ENCODE assay signal across 12 cellular contexts in the genomic region with DNA sequence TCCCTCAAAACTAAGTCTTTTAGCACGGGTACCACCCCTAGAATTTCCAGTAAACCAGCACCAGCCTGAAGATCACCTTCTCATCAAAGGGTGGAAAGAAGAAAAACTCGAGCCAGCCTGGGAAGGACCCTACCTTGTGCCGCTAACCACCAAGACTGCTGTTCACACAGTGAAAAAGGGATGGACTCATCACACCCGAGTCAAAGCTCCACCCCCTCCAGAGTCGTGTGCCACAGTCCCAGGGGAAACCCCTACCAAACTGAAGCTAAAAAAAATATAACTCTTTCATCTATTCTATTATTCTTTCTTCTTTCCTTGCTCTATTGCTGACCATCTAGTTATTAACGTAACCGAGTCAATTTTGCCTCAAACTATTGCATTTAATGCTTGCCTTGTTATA. TPM values are rescaled to one million over a fixed set of nuclear protein-coding genes. Genes with fewer than 3 reads are reported as not detected.
DNase-seq lines count a peak whose midpoint lies in the region; ATAC-seq and TF ChIP-seq lines count a peak whose summit lies in the region.
"Not testable (repeated sequence)": the region's sequence is repeated elsewhere in the genome, so short reads cannot be mapped to it uniquely, and the experiment has no call there.
"Had no signal": no experiment of that assay in that cellular context is flagged by ENCODE, and none has a peak within 500 bp of the region (broad histone marks: within the 10 kb centered on the region; RNA-seq: fewer than 3 reads in every experiment).

No MANE protein-coding gene starts in this region.

- 0 out of 2 replicates have a peak overlapping the region, but pooled peaks have one; percentile 12 for H3K4me2 ChIP-seq in DND-41 (ENCODE audit: insufficient read depth, low read length)

- ATAC-seq in DND-41 (ENCODE audit: insufficient read depth, low read depth): peak; percentile 64
- ATAC-seq in activated CD8-positive, alpha-beta T cell treated with anti-CD3 and anti-CD28 coated beads for 36 hours: not testable (repeated sequence)

- not testable (repeated sequence) for H3K4me3 ChIP-seq in DND-41 (ENCODE audit: low read depth in 1 of 2, low read length in 2 of 2)
- 0 out of 2 replicates have a peak overlapping the region, but pooled peaks have one; percentile 7 for H3K4me3 ChIP-seq in Jurkat, Clone E6-1 (ENCODE audit: low read length)

- H3K4me1 Mint-ChIP-seq in activated CD8-positive, alpha-beta T cell treated with anti-CD3 and anti-CD28 coated beads for 36 hours (ENCODE audit: low read depth): not testable (repeated sequence)

- POLR2A ChIA-PET in activated CD8-positive, alpha-beta T cell treated with anti-CD3 and anti-CD28 coated beads for 36 hours (lab: Charles Lee): not testable (repeated sequence)

- H3K9ac ChIP-seq in DND-41 (ENCODE audit: low read depth, low read length): not testable (repeated sequence)

- H3K9me3 Mint-ChIP-seq in activated CD8-positive, alpha-beta T cell treated with anti-CD3 and anti-CD28 coated beads for 36 hours: not testable (repeated sequence)

- not testable (repeated sequence) for H3K27ac ChIP-seq in DND-41 (ENCODE audit: low read length)

- not testable (repeated sequence) for H3K36me3 Mint-ChIP-seq in activated CD8-positive, alpha-beta T cell treated with anti-CD3 and anti-CD28 coated beads for 36 hours (ENCODE audit: low read depth)

- not testable (repeated sequence) for H3K79me2 ChIP-seq in DND-41 (ENCODE audit: insufficient read depth, low read length)

- peak; percentile 55 for DNase-seq in DND-41
- DNase-seq in Jurkat, Clone E6-1 (ENCODE audit: low read depth, low spot score): peak; percentile 11
- peak; percentile 27 for DNase-seq in NAMALWA (ENCODE audit: low spot score)
- DNase-seq in UCSD-AML1 (lab: John Stamatoyannopoulos, UW; ENCODE audit: unreplicated experiment): peak; percentile 49
- peak; percentile 18 for DNase-seq in activated CD8-positive, alpha-beta T cell treated with anti-CD3 and anti-CD28 coated beads for 36 hours
- DNase-seq in islet precursor cell: peak; percentile 50

- CTCF ChIA-PET in activated CD8-positive, alpha-beta T cell treated with anti-CD3 and anti-CD28 coated beads for 36 hours (lab: Charles Lee): interaction anchor here (1.7 kb wide), 1 partner anchor 65 kb away, joined by 4 read pairs; no protein-coding TSS in a partner anchor

- H3K27ac Mint-ChIP-seq in activated CD8-positive, alpha-beta T cell treated with anti-CD3 and anti-CD28 coated beads for 36 hours: not testable (repeated sequence)

- H4K20me1 ChIP-seq in DND-41 (ENCODE audit: insufficient read depth, low read length): not testable (repeated sequence)

- H3K36me3 ChIP-seq in DND-41 (ENCODE audit: insufficient read depth, low read length): not testable (repeated sequence)

- not testable (repeated sequence) for H3K9me3 ChIP-seq in DND-41 (ENCODE audit: insufficient read depth, low read length, severe bottlenecking)

- H3K27me3 ChIP-seq in DND-41 (ENCODE audit: insufficient read depth, low read length, poor library complexity): not testable (repeated sequence)

- not testable (repeated sequence) for TF ChIP-seq CTCF in DND-41 (IDR thresholded peaks at IDR 0.05; ENCODE audit: borderline replicate concordance, extremely low read depth, low read length, poor library complexity, severe bottlenecking); activated CD8-positive, alpha-beta T cell treated with anti-CD3 and anti-CD28 coated beads for 36 hours (IDR thresholded peaks at IDR 0.05)

- H3K27me3 Mint-ChIP-seq in activated CD8-positive, alpha-beta T cell treated with anti-CD3 and anti-CD28 coated beads for 36 hours: not testable (repeated sequence)

- intact Hi-C loops in activated CD8-positive, alpha-beta T cell treated with anti-CD3 and anti-CD28 coated beads for 36 hours (cut with micrococcal nuclease): not testable (repeated sequence)

- H3K4me3 Mint-ChIP-seq in activated CD8-positive, alpha-beta T cell treated with anti-CD3 and anti-CD28 coated beads for 36 hours: not testable (repeated sequence)

- not testable (repeated sequence) for H3K4me1 ChIP-seq in DND-41 (ENCODE audit: insufficient read depth, low read length)

- 0 out of 2 replicates have a peak overlapping the region, but pooled peaks have one; percentile 25 for H2AFZ ChIP-seq in DND-41 (ENCODE audit: low read depth, low read length)

RNA-seq across cellular contexts. Expression of gene PDPN, which starts 13.2 kb away (rescaled TPM):
- polyA plus RNA-seq in Jurkat, Clone E6-1 (2012; ENCODE audit: insufficient read depth, insufficient read length): not detected
- not detected for total RNA-seq in activated CD8-positive, alpha-beta T cell treated with anti-CD3 and anti-CD28 coated beads for 36 hours
- total RNA-seq: Calu3; CD4-positive, alpha-beta memory T cell had no signal
- polyA plus RNA-seq: A549; CD4-positive, alpha-beta memory T cell; GM12878 had no signal

RNA-seq across cellular contexts. Expression of gene LRRC38, which starts 56.6 kb away (rescaled TPM):
- polyA plus RNA-seq in Jurkat, Clone E6-1 (2012; ENCODE audit: insufficient read depth, insufficient read length): 10.0 TPM
- not detected for total RNA-seq in activated CD8-positive, alpha-beta T cell treated with anti-CD3 and anti-CD28 coated beads for 36 hours
- total RNA-seq: Calu3; CD4-positive, alpha-beta memory T cell; GM12878; GM23248; H4 had no signal
- polyA plus RNA-seq: A549; CD4-positive, alpha-beta memory T cell; GM12878; GM23248 had no signal
